ENCODE assay signal across 19 cellular contexts in the genomic region with DNA sequence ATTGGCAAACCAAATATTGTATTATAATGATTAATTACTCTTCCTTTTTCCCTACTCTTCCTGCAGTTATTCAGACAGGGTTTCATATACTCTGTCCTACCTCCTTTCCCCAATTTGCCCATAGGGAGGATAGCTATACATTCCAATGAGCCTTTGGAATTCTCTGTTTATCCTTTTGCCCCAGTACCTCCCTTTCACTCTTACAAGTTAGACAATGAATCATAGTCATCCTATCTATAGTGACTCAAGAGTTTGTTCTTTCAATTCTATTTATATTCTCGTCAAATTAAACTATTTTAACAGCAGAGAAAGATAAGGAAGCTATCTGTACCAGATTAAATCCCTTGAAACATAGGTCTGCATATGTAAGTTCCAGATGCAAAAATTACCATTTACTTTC.
DNase-seq lines count a peak whose midpoint lies in the region; ATAC-seq, FAIRE-seq and TF ChIP-seq lines count a peak whose summit lies in the region.
"Had no signal": no experiment of that assay in that cellular context is flagged by ENCODE, and none has a peak within 500 bp of the region (broad histone marks: within the 10 kb centered on the region; RNA-seq: fewer than 3 reads in every experiment).

No MANE protein-coding gene starts in this region.

- peak overlapping the region; percentile 48 for H3K4me2 ChIP-seq in PC-3 (ENCODE audit: low read length)
- H3K4me2 ChIP-seq: BLaER1 treated with 17β-estradiol and CSF1 and Interleukin-3, amounts not matched to agents 10 nM and 100 nM; PC-9; SK-N-SH had no signal

- DNase-seq in COLO829 (ENCODE audit: low spot score) (peak; percentile 68), PC-3 (peak; percentile 72), bronchial epithelial cell (ENCODE audit: low read depth) (peak; percentile 86), iris pigment epithelial cell (ENCODE audit: low read depth) (peak; percentile 16), SW 1271 (lab: John Stamatoyannopoulos, UW) (no peak), kidney glomerular epithelial cell (lab: John Stamatoyannopoulos, UW) (no peak)
- DNase-seq in activated CD4-positive, alpha-beta T cell treated with anti-CD3 and anti-CD28 coated beads, Interleukin-2, amount 50 U/mL, for 48 hours = no peak
- DNase-seq: CD8-positive, alpha-beta memory T cell; H7; NCI-H1930; NCI-H2171 treated with DMSO at 0.1 percent for 48 hours; NCI-H774; Right ventricle myocardium superior; SK-N-SH had no signal

- CTCF ChIA-PET in PC-3 (lab: Charles Lee) = interaction anchor here (0.5 kb wide), 1 partner anchor 440 kb away, joined by 3 read pairs; no protein-coding TSS in a partner anchor

- TF ChIP-seq CTCF in PC-3 (conservative IDR thresholded peaks at IDR 0.05; ENCODE audit: low read depth, low read length) (no peak), bronchial epithelial cell (IDR thresholded peaks at IDR 0.05; ENCODE audit: insufficient read depth, low read length, severe bottlenecking) (no peak)

- no peaks in the 10 kb centered on the region for H3K36me3 ChIP-seq in PC-3 (ENCODE audit: low read depth, low read length)
- no peaks in the 10 kb centered on the region for H3K36me3 ChIP-seq in bronchial epithelial cell (ENCODE audit: control insufficient read depth, insufficient read depth, low read length)
- H3K36me3 ChIP-seq: BLaER1 treated with 17β-estradiol and CSF1 and Interleukin-3, amounts not matched to agents 10 nM and 100 nM had no signal

- peak; percentile 99 for ATAC-seq in PC-3
- ATAC-seq in HG02798 (IDR thresholded peaks at IDR 0.05; ENCODE audit: poor library complexity, unreplicated experiment) = no peak

- H3K27ac ChIP-seq in PC-3 (ENCODE audit: low read length) = no peak overlapping the region
- H3K27ac ChIP-seq: BLaER1 treated with 17β-estradiol and CSF1 and Interleukin-3, amounts not matched to agents 10 nM and 100 nM; PC-9 had no signal

- no peaks in the 10 kb centered on the region for H3K9me2 ChIP-seq in PC-3 (replicated peaks; ENCODE audit: low read length)
- H3K9me2 ChIP-seq: SK-N-SH had no signal

- H2AFZ ChIP-seq in PC-3 (ENCODE audit: low read length) = no peak overlapping the region
- H2AFZ ChIP-seq: PC-9 had no signal

- H3K27me3 ChIP-seq in PC-3 (ENCODE audit: low read length) (no peaks in the 10 kb centered on the region), bronchial epithelial cell (ENCODE audit: control insufficient read depth, insufficient read depth, low read length) (no peaks in the 10 kb centered on the region)
- H3K27me3 ChIP-seq: BLaER1 treated with 17β-estradiol and CSF1 and Interleukin-3, amounts not matched to agents 10 nM and 100 nM had no signal

- H3F3A ChIP-seq in PC-3 (ENCODE audit: low read length, unreplicated experiment) = no peaks in the 10 kb centered on the region

- H3K9ac ChIP-seq in PC-3 (ENCODE audit: low read length) = no peak overlapping the region
- H3K9ac ChIP-seq: BLaER1 treated with 17β-estradiol and CSF1 and Interleukin-3, amounts not matched to agents 10 nM and 100 nM; SK-N-SH had no signal

- no peaks in the 10 kb centered on the region for H3K79me2 ChIP-seq in PC-3 (ENCODE audit: low read length)

- no peak overlapping the region for H3K4me3 ChIP-seq in PC-3 (ENCODE audit: low read length)
- no peak overlapping the region for H3K4me3 ChIP-seq in bronchial epithelial cell (ENCODE audit: low read depth, low read length)
- H3K4me3 ChIP-seq: BLaER1 treated with 17β-estradiol and CSF1 and Interleukin-3, amounts not matched to agents 10 nM and 100 nM; PC-9 had no signal

- no peak for FAIRE-seq in bronchial epithelial cell (lab: Jason Lieb, UNC)
- FAIRE-seq: A204.1, GM12892 had no signal

- no TSS peak for BruUV-seq in PC-3 (replicated peaks; lab: Mats Ljungman, UMichigan)

- peaks cover 13% of the 10 kb centered on the region for H3K4me1 ChIP-seq in PC-3 (ENCODE audit: insufficient read depth, low read length)
- H3K4me1 ChIP-seq: BLaER1 treated with 17β-estradiol and CSF1 and Interleukin-3, amounts not matched to agents 10 nM and 100 nM had no signal

- H4K20me1 ChIP-seq in PC-3 (ENCODE audit: low read length) = no peaks in the 10 kb centered on the region
- H4K20me1 ChIP-seq: BLaER1 treated with 17β-estradiol and CSF1 and Interleukin-3, amounts not matched to agents 10 nM and 100 nM had no signal

- intact Hi-C loops in PC-3 (cut with micrococcal nuclease) = no loop called here

- H3K9me3 ChIP-seq in PC-3 (ENCODE audit: low read length) = no peaks in the 10 kb centered on the region
- H3K9me3 ChIP-seq: SK-N-SH had no signal

- POLR2A ChIA-PET in PC-3 (lab: Charles Lee; ENCODE audit: unreplicated experiment) = no interaction called here

Comparison
In these comparisons a context has a peak if more than half of its experiments do, and no peak if none do; other contexts are left out.
1. DNase-seq: peak in COLO829 (single experiment), PC-3 (single experiment), bronchial epithelial cell (single experiment) and iris pigment epithelial cell (single experiment); none in SW 1271 (0 of 2), kidney glomerular epithelial cell (single experiment) and activated CD4-positive, alpha-beta T cell treated with anti-CD3 and anti-CD28 coated beads, Interleukin-2, amount 50 U/mL, for 48 hours (0 of 2).